ENCODE assay signal across 22 cellular contexts in the genomic region with DNA sequence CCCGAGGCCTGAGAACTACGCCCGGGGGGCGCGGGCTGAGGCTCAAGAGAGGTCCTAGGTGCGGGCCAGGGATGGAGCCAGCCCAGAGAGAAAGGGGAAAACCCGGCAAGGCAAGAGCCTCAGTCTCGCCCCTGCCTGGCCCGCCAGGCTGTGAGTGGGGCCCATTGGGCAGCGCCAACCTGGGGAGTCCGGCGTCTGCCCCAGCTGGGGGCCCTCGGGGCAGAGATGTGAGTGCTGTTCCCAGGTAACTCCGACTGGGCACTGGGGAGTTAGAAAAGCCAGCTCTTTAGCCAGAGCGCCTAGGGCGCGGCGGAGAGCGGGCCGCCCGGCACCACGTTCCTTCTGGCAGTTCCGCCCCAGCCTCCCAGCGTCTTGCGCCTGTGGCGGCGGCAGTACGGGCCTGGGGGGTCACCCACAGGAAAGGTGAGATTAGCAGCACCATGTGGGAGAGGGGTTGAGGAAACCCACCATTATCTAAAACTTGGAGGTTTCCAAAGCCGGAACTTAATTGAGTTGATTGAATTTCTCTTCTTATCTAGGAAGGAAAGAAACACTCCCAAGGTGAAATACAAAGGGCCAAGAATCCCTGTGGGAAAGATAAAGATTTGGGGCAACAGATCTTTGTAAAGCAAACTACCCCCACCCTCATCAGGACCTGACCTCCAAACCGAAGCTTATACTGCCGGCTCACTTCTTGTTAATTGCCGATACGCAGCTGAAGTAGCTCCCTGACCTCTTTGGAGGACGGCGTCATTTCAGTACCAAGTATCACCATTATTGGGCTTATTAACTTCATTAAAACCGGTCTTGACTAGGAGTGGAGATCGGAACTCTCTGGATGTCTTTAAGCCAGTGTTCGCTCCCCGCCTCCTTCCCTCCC. TPM values are rescaled to one million over a fixed set of nuclear protein-coding genes. Genes with fewer than 3 reads are reported as not detected.
A peak's percentile ranks its signal among the peaks of the same experiment; 100 is the strongest.
DNase-seq lines count a peak whose midpoint lies in the region; ATAC-seq, FAIRE-seq and TF ChIP-seq lines count a peak whose summit lies in the region.
"Had no signal": no experiment of that assay in that cellular context is flagged by ENCODE, and none has a peak within 500 bp of the region (broad histone marks: within the 10 kb centered on the region; RNA-seq: fewer than 3 reads in every experiment).

No MANE protein-coding gene starts in this region.

- peaks cover 29% of the 10 kb centered on the region for H3K4me1 ChIP-seq in left ventricle myocardium inferior
- no peaks in the 10 kb centered on the region for H3K4me1 ChIP-seq in neuron (ENCODE audit: insufficient read depth, low read length)
- H3K4me1 ChIP-seq: BLaER1 had no signal

- H2AFZ ChIP-seq in neuron (ENCODE audit: low read depth, low read length), result peak overlapping the region; percentile 66

- H3K36me3 Mint-ChIP-seq in endothelial cell (ENCODE audit: low read depth, unreplicated experiment) (peaks cover 12% of the 10 kb centered on the region), type B pancreatic cell (no peaks in the 10 kb centered on the region)
- H3K36me3 Mint-ChIP-seq: stimulated activated effector memory CD8-positive, alpha-beta T cell treated with anti-CD3 and anti-CD28 coated beads, Interleukin-12 subunit alpha, Interleukin-12 subunit beta, amount 100 ng/mL, for 72 hours had no signal

- no peak for FAIRE-seq in urothelium cell line (lab: Jason Lieb, UNC)
- FAIRE-seq: pancreas had no signal

- no peak for ATAC-seq in HG03039 (IDR thresholded peaks at IDR 0.05; ENCODE audit: unreplicated experiment)
- ATAC-seq in GM21576 (IDR thresholded peaks at IDR 0.05; ENCODE audit: unreplicated experiment), result no peak
- ATAC-seq: effector memory CD8-positive, alpha-beta T cell; stimulated activated effector memory CD8-positive, alpha-beta T cell treated with anti-CD3 and anti-CD28 coated beads, Interleukin-12 subunit alpha, Interleukin-12 subunit beta, amount 100 ng/mL, for 72 hours had no signal

- peak overlapping the region; percentile 54 for H3K4me3 ChIP-seq in left ventricle myocardium inferior
- H3K4me3 ChIP-seq in neuron (ENCODE audit: low read length), result no peak overlapping the region
- H3K4me3 ChIP-seq: BLaER1, left lung had no signal

- H3K4me3 Mint-ChIP-seq in endothelial cell (ENCODE audit: unreplicated experiment), result peak overlapping the region; percentile 37
- no peak overlapping the region for H3K4me3 Mint-ChIP-seq in type B pancreatic cell
- H3K4me3 Mint-ChIP-seq: central memory CD8-positive, alpha-beta T cell; effector memory CD8-positive, alpha-beta T cell; stimulated activated effector memory CD8-positive, alpha-beta T cell treated with anti-CD3 and anti-CD28 coated beads, Interleukin-12 subunit alpha, Interleukin-12 subunit beta, amount 100 ng/mL, for 72 hours had no signal

- H3K36me3 ChIP-seq in left ventricle myocardium inferior (no peaks in the 10 kb centered on the region), neuron (ENCODE audit: insufficient read depth, low read length) (no peaks in the 10 kb centered on the region)
- H3K36me3 ChIP-seq: BLaER1, left lung, pancreas had no signal

- intact Hi-C loops in left ventricle myocardium inferior (cut with micrococcal nuclease) (no loop called here), cardiac septum (cut with DNase I) (no loop called here)

- H3K4me1 Mint-ChIP-seq in endothelial cell (ENCODE audit: unreplicated experiment), result peaks cover 34% of the 10 kb centered on the region
- H3K4me1 Mint-ChIP-seq in type B pancreatic cell (ENCODE audit: unreplicated experiment), result no peaks in the 10 kb centered on the region
- H3K4me1 Mint-ChIP-seq: central memory CD8-positive, alpha-beta T cell; stimulated activated effector memory CD8-positive, alpha-beta T cell treated with anti-CD3 and anti-CD28 coated beads, Interleukin-12 subunit alpha, Interleukin-12 subunit beta, amount 100 ng/mL, for 72 hours had no signal

- H3K27ac ChIP-seq in left ventricle myocardium inferior (replicated peaks), result no peak overlapping the region
- H3K27ac ChIP-seq: BLaER1, left lung, pancreas had no signal

- DNase-seq in left ventricle myocardium inferior (no peak), cardiac septum (ENCODE audit: low spot score) (no peak), endothelial cell (ENCODE audit: low spot score) (peak; percentile 45), type B pancreatic cell (ENCODE audit: extremely low spot score, unreplicated experiment) (peak; percentile 69), urothelium cell line (ENCODE audit: low spot score) (no peak)
- DNase-seq: activated CD8-positive, alpha-beta memory T cell treated with anti-CD3 and anti-CD28 coated beads for 24 hours; effector memory CD8-positive, alpha-beta T cell; NCI-H1694; NCI-H345; NK-92 treated with Interleukin-12 subunit alpha and Interleukin-12 subunit beta, amount 100 ng/mL, for 24 hours had no signal

- H3K9me3 Mint-ChIP-seq in endothelial cell (ENCODE audit: unreplicated experiment) (no peaks in the 10 kb centered on the region), type B pancreatic cell (no peaks in the 10 kb centered on the region)
- H3K9me3 Mint-ChIP-seq: central memory CD8-positive, alpha-beta T cell; effector memory CD8-positive, alpha-beta T cell; stimulated activated effector memory CD8-positive, alpha-beta T cell treated with anti-CD3 and anti-CD28 coated beads, Interleukin-12 subunit alpha, Interleukin-12 subunit beta, amount 100 ng/mL, for 72 hours had no signal

- H3K9me3 ChIP-seq in left ventricle myocardium inferior (replicated peaks) (no peaks in the 10 kb centered on the region), neuron (ENCODE audit: low read length) (peaks cover 5% of the 10 kb centered on the region)
- H3K9me3 ChIP-seq: left lung, pancreas had no signal

- peak overlapping the region; percentile 9 for H3K27ac Mint-ChIP-seq in endothelial cell (ENCODE audit: unreplicated experiment)
- H3K27ac Mint-ChIP-seq in type B pancreatic cell, result no peak overlapping the region
- H3K27ac Mint-ChIP-seq: effector memory CD8-positive, alpha-beta T cell; stimulated activated effector memory CD8-positive, alpha-beta T cell treated with anti-CD3 and anti-CD28 coated beads, Interleukin-12 subunit alpha, Interleukin-12 subunit beta, amount 100 ng/mL, for 72 hours had no signal

- peaks cover 100% of the 10 kb centered on the region for H3K27me3 ChIP-seq in left ventricle myocardium inferior (ENCODE audit: low read depth)
- H3K27me3 ChIP-seq in neuron (ENCODE audit: insufficient read depth, low read length), result peaks cover 98% of the 10 kb centered on the region

- H3K27me3 Mint-ChIP-seq in endothelial cell (ENCODE audit: unreplicated experiment), result peaks cover 12% of the 10 kb centered on the region
- H3K27me3 Mint-ChIP-seq in type B pancreatic cell, result peaks cover 92% of the 10 kb centered on the region

- TF ChIP-seq CTCF in left ventricle myocardium inferior (IDR thresholded peaks at IDR 0.05; ENCODE audit: borderline replicate concordance) (no peak), endothelial cell (IDR thresholded peaks at IDR 0.05; ENCODE audit: unreplicated experiment) (no peak), type B pancreatic cell (conservative IDR thresholded peaks at IDR 0.05) (no peak)

RNA-seq across cellular contexts. Expression of a gene that starts 11.6 kb away (rescaled TPM):
- total RNA-seq in left ventricle myocardium inferior (not detected), cardiac septum (not detected), endothelial cell (ENCODE audit: unreplicated experiment) (12.0 TPM), type B pancreatic cell (ENCODE audit: low replicate concordance) (0.22 TPM in 1 of 2 replicates, not detected in the other)
- total RNA-seq: A172, HT1080, left lung, M059J, pancreas, ureter had no signal

Comparison
In these comparisons a context has a peak if more than half of its experiments do, and no peak if none do; other contexts are left out.
1. DNase-seq: peak in endothelial cell (single experiment) and type B pancreatic cell (single experiment); none in left ventricle myocardium inferior (single experiment), cardiac septum (single experiment) and urothelium cell line (single experiment).
2. RNA of a gene that starts 11.6 kb away (total RNA-seq): 12.0 TPM in endothelial cell (single experiment); 0.22 TPM in type B pancreatic cell, not detected in cardiac septum (single experiment) and not detected in left ventricle myocardium inferior (single experiment); every median in the first group is over 10 times any median in the second.